12 cellular contexts compared by ENCODE assay signal in the genomic region with DNA sequence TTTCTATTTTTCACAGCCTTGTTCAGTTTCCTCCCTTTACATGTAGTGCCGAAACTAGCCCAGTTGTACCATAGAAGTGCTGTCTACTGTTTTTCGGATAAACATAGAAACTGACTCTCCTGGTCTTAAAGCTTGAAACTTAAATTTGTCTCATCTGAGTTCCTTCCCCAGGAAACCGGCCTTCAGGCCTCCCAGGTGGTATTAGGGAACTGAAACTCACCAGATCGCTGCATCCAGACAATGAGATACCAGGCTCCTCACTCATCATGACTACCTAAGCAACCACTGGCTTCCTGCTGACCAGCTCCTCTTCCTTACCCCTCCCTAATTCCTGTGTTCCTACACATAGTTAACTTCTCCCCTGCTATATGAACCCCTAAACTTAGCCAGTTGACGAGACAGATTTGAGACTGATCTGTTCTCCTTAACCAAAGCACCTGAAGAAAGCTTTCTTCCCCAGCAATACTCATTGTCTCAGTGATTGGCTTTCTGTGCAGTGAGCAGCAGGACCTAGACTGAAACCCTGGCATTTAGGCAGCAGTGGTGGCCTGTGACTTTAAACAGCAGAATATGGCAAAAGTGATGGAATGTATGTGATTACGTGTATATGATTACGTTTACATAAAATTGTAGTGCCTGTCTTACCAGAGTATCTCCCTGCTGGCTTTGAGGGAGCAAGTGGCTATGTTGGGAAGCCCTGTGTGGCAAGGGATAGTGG.
A peak's percentile ranks its signal among the peaks of the same experiment; 100 is the strongest.
DNase-seq lines count a peak whose midpoint lies in the region; ATAC-seq, FAIRE-seq and TF ChIP-seq lines count a peak whose summit lies in the region.
"Had no signal": no experiment of that assay in that cellular context is flagged by ENCODE, and none has a peak within 500 bp of the region (broad histone marks: within the 10 kb centered on the region; RNA-seq: fewer than 3 reads in every experiment).

No MANE protein-coding gene starts in this region.

- H3K27me3 ChIP-seq in keratinocyte (ENCODE audit: control insufficient read depth, extremely low read depth, insufficient read depth, low read length) (no peaks in the 10 kb centered on the region), thyroid gland (no peaks in the 10 kb centered on the region)
- H3K27me3 ChIP-seq in CD8-positive, alpha-beta memory T cell (ENCODE audit: insufficient read depth, low read length, poor library complexity, severe bottlenecking) = no peaks in the 10 kb centered on the region

- no peaks in the 10 kb centered on the region for H3K79me2 ChIP-seq in keratinocyte (ENCODE audit: control insufficient read depth, insufficient read depth, low read length)

- peak; percentile 74 for FAIRE-seq in keratinocyte (lab: Jason Lieb, UNC)

- H3K9me3 ChIP-seq in keratinocyte (ENCODE audit: control insufficient read depth, low read depth, low read length) = no peaks in the 10 kb centered on the region
- no peaks in the 10 kb centered on the region for H3K9me3 ChIP-seq in CD8-positive, alpha-beta memory T cell (ENCODE audit: low read length)
- H3K9me3 ChIP-seq in thyroid gland = no peaks in the 10 kb centered on the region

- no peak overlapping the region for H3K27ac Mint-ChIP-seq in natural killer cell treated with Interleukin-12 subunit alpha and Interleukin-12 subunit beta and Interleukin-15 and Interleukin-18, amount 100 ng/mL, for 72 hours
- H3K27ac Mint-ChIP-seq in CD8-positive, alpha-beta memory T cell = no peak overlapping the region

- H3K27ac ChIP-seq in keratinocyte (ENCODE audit: control insufficient read depth, insufficient read depth, low read length) (peak overlapping the region; percentile 74), thyroid gland (no peak overlapping the region)
- no peak overlapping the region for H3K27ac ChIP-seq in CD8-positive, alpha-beta memory T cell (ENCODE audit: low read depth, low read length)
- H3K27ac ChIP-seq: VCaP had no signal

- H3K9ac ChIP-seq in keratinocyte (ENCODE audit: control insufficient read depth, extremely low read depth, insufficient read depth, low read length) = peak overlapping the region; percentile 7

- peaks cover 10% of the 10 kb centered on the region for H3K4me1 ChIP-seq in keratinocyte (ENCODE audit: control insufficient read depth, extremely low read depth, insufficient read depth, low read length)
- H3K4me1 ChIP-seq in CD8-positive, alpha-beta memory T cell (ENCODE audit: insufficient read depth, low read length) = no peaks in the 10 kb centered on the region
- no peaks in the 10 kb centered on the region for H3K4me1 ChIP-seq in thyroid gland

- TF ChIP-seq CTCF in keratinocyte (optimal IDR thresholded peaks at IDR 0.05 in 1 of 3, IDR thresholded peaks at IDR 0.05 in 1 of 3, conservative IDR thresholded peaks at IDR 0.05 in 1 of 3; ENCODE audit: extremely low read depth in 1 of 3, insufficient read depth in 2 of 3, low read length in 3 of 3) (no peak), thyroid gland (IDR thresholded peaks at IDR 0.05) (no peak)

- peaks cover 19% of the 10 kb centered on the region for H3K9me3 Mint-ChIP-seq in natural killer cell treated with Interleukin-12 subunit alpha and Interleukin-12 subunit beta and Interleukin-15 and Interleukin-18, amount 100 ng/mL, for 72 hours
- peaks cover 0 to 14% (median 10%) of the 10 kb centered on the region in 5 donors for H3K9me3 Mint-ChIP-seq in CD8-positive, alpha-beta memory T cell

- no peak overlapping the region for H3K4me3 Mint-ChIP-seq in natural killer cell treated with Interleukin-12 subunit alpha and Interleukin-12 subunit beta and Interleukin-15 and Interleukin-18, amount 100 ng/mL, for 72 hours
- H3K4me3 Mint-ChIP-seq in CD8-positive, alpha-beta memory T cell = no peak overlapping the region
- H3K4me3 Mint-ChIP-seq: central memory CD8-positive, alpha-beta T cell had no signal

- no peaks in the 10 kb centered on the region for H3K4me1 Mint-ChIP-seq in natural killer cell treated with Interleukin-12 subunit alpha and Interleukin-12 subunit beta and Interleukin-15 and Interleukin-18, amount 100 ng/mL, for 72 hours (ENCODE audit: low read depth in 2 of 2)
- H3K4me1 Mint-ChIP-seq in CD8-positive, alpha-beta memory T cell = no peaks in the 10 kb centered on the region
- H3K4me1 Mint-ChIP-seq: central memory CD8-positive, alpha-beta T cell had no signal

- CTCF ChIA-PET in CD8-positive, alpha-beta memory T cell (lab: Charles Lee) = no interaction called here

- peak overlapping the region; percentile 42 for H3K4me2 ChIP-seq in keratinocyte (ENCODE audit: control insufficient read depth, extremely low read depth, insufficient read depth, low read depth, low read length)

- H4K20me1 ChIP-seq in keratinocyte (ENCODE audit: control insufficient read depth, extremely low read depth, insufficient read depth, low read length) = no peaks in the 10 kb centered on the region

- H3K4me3 ChIP-seq in keratinocyte (ENCODE audit: control insufficient read depth in 2 of 3, extremely low read depth in 1 of 3, insufficient read depth in 2 of 3, low read depth in 1 of 3, low read length in 3 of 3) = peak overlapping the region in 2 of 3 experiments; percentile 6 to 30
- H3K4me3 ChIP-seq in CD8-positive, alpha-beta memory T cell (ENCODE audit: low read length) = no peak overlapping the region
- H3K4me3 ChIP-seq in thyroid gland (replicated peaks in 1 of 3) = no peak overlapping the region

- 79 to 90% methylated on average over 7 of the region's 7 CpGs for WGBS in thyroid gland, 2 donors

- dilution Hi-C loops in keratinocyte (cut with MboI; ENCODE audit: extremely low pct_ligation_motif_present, low sequenced_read_pairs) = no loop called here

- no peaks in the 10 kb centered on the region for H3K27me3 Mint-ChIP-seq in natural killer cell treated with Interleukin-12 subunit alpha and Interleukin-12 subunit beta and Interleukin-15 and Interleukin-18, amount 100 ng/mL, for 72 hours
- H3K27me3 Mint-ChIP-seq in CD8-positive, alpha-beta memory T cell = no peaks in the 10 kb centered on the region
- H3K27me3 Mint-ChIP-seq: central memory CD8-positive, alpha-beta T cell had no signal

- no peak for TF ChIP-seq POLR2A in thyroid gland (IDR thresholded peaks at IDR 0.05)

- H3K36me3 ChIP-seq in keratinocyte (ENCODE audit: control insufficient read depth in 2 of 2, extremely low read depth in 1 of 2, insufficient read depth in 2 of 2, low read length in 2 of 2) (no peaks in the 10 kb centered on the region), thyroid gland (no peaks in the 10 kb centered on the region)
- H3K36me3 ChIP-seq in CD8-positive, alpha-beta memory T cell (ENCODE audit: insufficient read depth, low read length) = no peaks in the 10 kb centered on the region

- intact Hi-C loops in thyroid gland (cut with DNase I) = no loop called here

- H3K9me1 ChIP-seq in keratinocyte (ENCODE audit: control insufficient read depth, extremely low read depth, insufficient read depth, low read length) = no peaks in the 10 kb centered on the region

- ATAC-seq in GM19023 (IDR thresholded peaks at IDR 0.05; ENCODE audit: unreplicated experiment) (peak; percentile 85), HG02678 (IDR thresholded peaks at IDR 0.05; ENCODE audit: unreplicated experiment) (peak; percentile 91), HG03575 (IDR thresholded peaks at IDR 0.05; ENCODE audit: extremely low read depth, insufficient number of reproducible peaks, low FRiP score, unreplicated experiment) (peak; percentile 94)
- no peak for ATAC-seq in natural killer cell treated with Interleukin-12 subunit alpha and Interleukin-12 subunit beta and Interleukin-15 and Interleukin-18, amount 100 ng/mL, for 72 hours

- no peaks in the 10 kb centered on the region for H3K36me3 Mint-ChIP-seq in natural killer cell treated with Interleukin-12 subunit alpha and Interleukin-12 subunit beta and Interleukin-15 and Interleukin-18, amount 100 ng/mL, for 72 hours
- H3K36me3 Mint-ChIP-seq in CD8-positive, alpha-beta memory T cell = no peaks in the 10 kb centered on the region

- DNase-seq in keratinocyte (ENCODE audit: low read depth, low spot score) (peak; percentile 21), NCI-H510A (lab: John Stamatoyannopoulos, UW) (no peak), thyroid gland (no peak)
- DNase-seq in natural killer cell treated with Interleukin-12 subunit alpha and Interleukin-12 subunit beta and Interleukin-15 and Interleukin-18, amount 100 ng/mL, for 72 hours (ENCODE audit: low spot score) = no peak
- no peak for DNase-seq in CD8-positive, alpha-beta memory T cell
- DNase-seq: kidney, NCI-H1417 had no signal

- POLR2A ChIA-PET in CD8-positive, alpha-beta memory T cell (lab: Charles Lee) = no interaction called here

- peak overlapping the region; percentile 67 for H2AFZ ChIP-seq in keratinocyte (ENCODE audit: control insufficient read depth, low read length)

Comparison
In these comparisons a context has a peak if more than half of its experiments do, and no peak if none do; other contexts are left out.
1. ATAC-seq: peak in GM19023 (single experiment), HG02678 (single experiment) and HG03575 (single experiment); none in natural killer cell treated with Interleukin-12 subunit alpha and Interleukin-12 subunit beta and Interleukin-15 and Interleukin-18, amount 100 ng/mL, for 72 hours (0 of 2).
2. H3K4me3 ChIP-seq: peak in keratinocyte (2 of 3); none in CD8-positive, alpha-beta memory T cell (single experiment) and thyroid gland (0 of 3).